In the genomic region with DNA sequence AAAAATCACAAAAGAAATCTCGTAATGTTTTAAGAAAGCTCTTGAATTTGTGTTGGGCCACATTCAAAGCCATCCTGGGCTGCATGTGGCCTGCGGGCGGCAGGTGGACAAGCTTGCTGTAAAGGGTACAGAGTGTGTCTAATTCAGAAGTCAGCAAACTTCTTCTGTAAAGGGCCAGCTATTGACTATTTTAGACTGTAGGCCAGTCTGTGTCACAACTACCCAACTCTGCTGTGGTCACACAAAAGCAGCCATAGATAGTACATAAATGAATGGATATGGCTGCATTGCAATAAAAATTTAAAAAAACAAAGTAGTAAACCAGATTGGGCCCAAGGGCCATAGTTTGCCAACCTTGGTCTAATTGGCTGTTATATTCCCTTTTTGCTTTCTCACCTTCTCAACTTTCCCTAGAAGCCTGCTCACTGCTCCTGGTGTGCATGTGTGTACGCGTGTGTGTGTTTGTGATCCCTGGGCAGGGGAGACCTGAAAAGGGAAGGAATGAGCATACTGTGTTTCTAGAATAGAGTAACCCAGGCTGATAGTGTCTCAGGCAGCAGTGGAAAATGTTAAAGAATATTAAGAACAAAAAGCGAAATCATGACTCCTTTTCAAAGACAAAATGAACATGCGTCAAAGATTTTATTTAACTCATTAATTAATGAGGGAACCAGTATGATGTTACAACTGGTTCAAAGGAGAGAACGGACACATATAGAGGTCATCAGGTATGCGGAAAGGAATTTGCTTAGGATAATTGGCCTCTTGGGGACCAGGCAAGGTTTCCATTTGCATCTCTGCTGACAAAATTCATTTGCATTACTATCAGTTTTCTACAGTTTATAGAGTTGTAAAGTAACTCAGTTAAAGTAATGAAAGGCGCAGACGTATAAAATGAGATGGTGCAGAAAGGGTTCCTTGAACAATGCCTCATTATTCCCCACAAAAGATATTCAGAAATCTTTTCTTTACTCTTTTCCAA, we compare ENCODE assay signal across 17 cellular contexts.
DNase-seq lines count a peak whose midpoint lies in the region; ATAC-seq, FAIRE-seq and TF ChIP-seq lines count a peak whose summit lies in the region.
"Had no signal": no experiment of that assay in that cellular context is flagged by ENCODE, and none has a peak within 500 bp of the region (broad histone marks: within the 10 kb centered on the region; RNA-seq: fewer than 3 reads in every experiment).

No MANE protein-coding gene starts in this region.

- peak overlapping the region; percentile 68 for H4K5ac ChIP-seq in H1 (ENCODE audit: insufficient read length, low read depth, low read length)

- H3K9me3 ChIP-seq in HUES64 (ENCODE audit: insufficient read depth, low read depth, low read length) (no peaks in the 10 kb centered on the region), H1 (ENCODE audit: insufficient read depth in 2 of 2, low read depth in 1 of 2, low read length in 1 of 2) (no peaks in the 10 kb centered on the region)
- H3K9me3 ChIP-seq: SK-N-SH had no signal

- no peak for TF ChIP-seq CTCF in GM23338 (conservative IDR thresholded peaks at IDR 0.05; ENCODE audit: low read depth in 2 of 2)
- no peak for TF ChIP-seq CTCF in H1 (IDR thresholded peaks at IDR 0.05; ENCODE audit: control extremely low read depth in 1 of 3, insufficient read depth in 1 of 3, low read depth in 1 of 3, low read length in 3 of 3)

- H3K27me3 Mint-ChIP-seq in GM23338 (ENCODE audit: insufficient read depth, low read depth, poor library complexity): peaks cover 9% of the 10 kb centered on the region

- no peaks in the 10 kb centered on the region for H3K79me2 ChIP-seq in GM23338 (replicated peaks; ENCODE audit: insufficient read depth)
- no peaks in the 10 kb centered on the region for H3K79me2 ChIP-seq in H1 (ENCODE audit: control insufficient read depth in 1 of 2, insufficient read depth in 2 of 2, low read length in 2 of 2)

- 51% methylated on average over 9 of the region's 11 CpGs for WGBS in HUES64
- 22% methylated on average over 10 of the region's 11 CpGs; no CpG with 5 or more reads in 1 of the 2 experiments for WGBS in H1 (ENCODE audit: extremely low coverage in 1 of 2, insufficient coverage in 1 of 2, insufficient read length in 1 of 2, insufficient replicate concordance in 2 of 2, low coverage in 1 of 2, low lambda C conversion rate in 2 of 2, missing lambda C conversion rate in 1 of 2), 2 experiments

- peaks cover 44% of the 10 kb centered on the region for H3K4me1 Mint-ChIP-seq in GM23338

- peak overlapping the region; percentile 95; the same call in 1 of the 2 replicates for H2BK5ac ChIP-seq in H1 (ENCODE audit: low read depth, low read length)

- peaks cover 4% of the 10 kb centered on the region for H3K9me2 ChIP-seq in GM23338 (ENCODE audit: insufficient read depth)
- H3K9me2 ChIP-seq: SK-N-SH had no signal

- peak overlapping the region; percentile 98 for H3K18ac ChIP-seq in H1 (ENCODE audit: extremely low read depth, low read length)

- H4K91ac ChIP-seq in H1 (replicated peaks; ENCODE audit: insufficient read length, low read length): peak overlapping the region; percentile 95

- H4K8ac ChIP-seq in H1 (ENCODE audit: extremely low read depth, insufficient read depth, low read length): no peak overlapping the region

- H3K9me3 Mint-ChIP-seq in GM23338: peaks cover 3% of the 10 kb centered on the region; the same call in 1 of the 3 replicates

- CTCF ChIA-PET in H1 (lab: Charles Lee; ENCODE audit: partially characterized antibody): interaction anchor here (0.6 to 1.5 kb wide), 6 partner anchors 11 to 1237 kb away, joined by 3 to 4 read pairs (median 3); no protein-coding TSS in a partner anchor

- H2AFZ ChIP-seq in GM23338 (no peak overlapping the region), H1 (ENCODE audit: low read length) (no peak overlapping the region)
- H2AFZ ChIP-seq: PC-9 had no signal

- no peak overlapping the region for H3K14ac ChIP-seq in H1 (ENCODE audit: insufficient read length)

- TF ChIP-seq EP300 in H1 (IDR thresholded peaks at IDR 0.05; ENCODE audit: borderline replicate concordance in 1 of 2, low read depth in 2 of 2, low read length in 2 of 2): no peak

- H3K23ac ChIP-seq in H1 (ENCODE audit: insufficient read length): no peak overlapping the region

- peak overlapping the region; percentile 32; the same call in 1 of the 3 replicates for H3K4me3 Mint-ChIP-seq in GM23338

- H4K20me1 ChIP-seq in GM23338 (replicated peaks; ENCODE audit: insufficient read depth) (no peaks in the 10 kb centered on the region), H1 (replicated peaks in 1 of 2; ENCODE audit: control insufficient read depth in 1 of 2, insufficient read depth in 2 of 2, low read length in 2 of 2) (no peaks in the 10 kb centered on the region)

- POLR2A ChIA-PET in H1 (lab: Charles Lee; ENCODE audit: partially characterized antibody): interaction anchor here (0.9 to 1.5 kb wide), 3 partner anchors 9 to 15 kb away, joined by 3 to 6 read pairs (median 3); no protein-coding TSS in a partner anchor

- no peaks in the 10 kb centered on the region for H3K79me1 ChIP-seq in H1 (ENCODE audit: low read depth, low read length)

- peak; percentile 66 for FAIRE-seq in H1 (lab: Jason Lieb, UNC)
- FAIRE-seq: A204.1, G401.6, GM12891 had no signal

- H3K27me3 ChIP-seq in GM23338 (ENCODE audit: insufficient read depth) (no peaks in the 10 kb centered on the region), HUES64 (ENCODE audit: insufficient read depth, low read length) (no peaks in the 10 kb centered on the region), H1 (replicated peaks in 1 of 4; ENCODE audit: control insufficient read depth in 3 of 4, extremely low read depth in 1 of 4, insufficient read depth in 3 of 4, low read length in 3 of 4) (no peaks in the 10 kb centered on the region)

- H2BK15ac ChIP-seq in H1 (ENCODE audit: low read length): no peak overlapping the region

- no peaks in the 10 kb centered on the region for H3K23me2 ChIP-seq in H1 (ENCODE audit: low read depth, low read length)

- H3K4me2 ChIP-seq in GM23338: peak overlapping the region; percentile 33
- H3K4me2 ChIP-seq in H1 (ENCODE audit: insufficient read depth in 1 of 2, low read depth in 2 of 2, low read length in 2 of 2): peak overlapping the region; percentile 39 to 43
- H3K4me2 ChIP-seq: PC-9, SK-N-SH had no signal

- ATAC-seq in GM23338 (peak; percentile 87), left colon (peak; percentile 77), GM19455 (IDR thresholded peaks at IDR 0.05; ENCODE audit: unreplicated experiment) (no peak)

- no peaks in the 10 kb centered on the region for H3F3A ChIP-seq in GM23338 (replicated peaks; ENCODE audit: low read depth)

- H3K27ac ChIP-seq in GM23338 (ENCODE audit: low read depth) (peak overlapping the region; percentile 92), HUES64 (ENCODE audit: low read depth, low read length) (peak overlapping the region; percentile 93), H1 (ENCODE audit: low read depth, low read length) (peak overlapping the region; percentile 8; the same call in 1 of the 2 replicates)
- H3K27ac ChIP-seq: HL-60, PC-9 had no signal

- DNase-seq in GM23338 (ENCODE audit: low spot score) (peak; percentile 65), H1 (ENCODE audit: low read depth in 1 of 2, low spot score in 2 of 2) (no peak), left colon (no peak), globus pallidus (ENCODE audit: low spot score) (no peak), NCI-H2196 treated with DMSO at 0.1 percent for 48 hours (lab: John Stamatoyannopoulos, UW; ENCODE audit: unreplicated experiment) (no peak), T1000 (lab: John Stamatoyannopoulos, UW) (no peak)
- DNase-seq: Calu3, Kasumi-1, NCI-H2029 treated with DMSO at 0.1 percent for 48 hours, PC-9, SK-N-SH had no signal

- peak overlapping the region; percentile 96 for H3K27ac Mint-ChIP-seq in GM23338

- H3K36me3 ChIP-seq in GM23338 (ENCODE audit: insufficient read depth) (no peaks in the 10 kb centered on the region), HUES64 (ENCODE audit: insufficient read depth, low read length) (no peaks in the 10 kb centered on the region), H1 (ENCODE audit: control insufficient read depth in 2 of 4, insufficient read depth in 4 of 4, low read length in 3 of 4) (no peaks in the 10 kb centered on the region)

- H3K4me3 ChIP-seq in GM23338 (no peak overlapping the region), HUES64 (ENCODE audit: low read length) (no peak overlapping the region), H1 (ENCODE audit: extremely low read depth in 1 of 4, insufficient read depth in 2 of 4, low read depth in 3 of 4, low read length in 4 of 4) (peak overlapping the region in 1 of 4 experiments; percentile 32; a peak in 1 of 8 replicates)
- H3K4me3 ChIP-seq: PC-9 had no signal

- H2BK12ac ChIP-seq in H1 (ENCODE audit: low read depth, low read length): peak overlapping the region; percentile 92; the same call in 1 of the 2 replicates

- H3K56ac ChIP-seq in H1 (replicated peaks; ENCODE audit: insufficient read length, low read depth, low read length): peak overlapping the region; percentile 63

- no peak for TF ChIP-seq RAD21 in H1 (IDR thresholded peaks at IDR 0.05 in 1 of 2, conservative IDR thresholded peaks at IDR 0.05 in 1 of 2; ENCODE audit: low read depth in 2 of 2, low read length in 2 of 2)

- peaks cover 27% of the 10 kb centered on the region for H3K4me1 ChIP-seq in GM23338 (ENCODE audit: insufficient read depth)
- H3K4me1 ChIP-seq in HUES64 (ENCODE audit: insufficient read depth, low read length): peaks cover 36% of the 10 kb centered on the region
- H3K4me1 ChIP-seq in H1 (replicated peaks in 1 of 4; ENCODE audit: control insufficient read depth in 3 of 4, insufficient read depth in 4 of 4, low read length in 3 of 4): peaks cover 9 to 21% (median 17%) of the 10 kb centered on the region in 4 experiments; a peak in 5 of 7 replicates

- peak overlapping the region; percentile 28; the same call in 1 of the 2 replicates for H3K9ac ChIP-seq in HUES64 (ENCODE audit: low read depth, low read length)
- no peak overlapping the region; a peak in 1 of 7 replicates for H3K9ac ChIP-seq in H1 (replicated peaks in 1 of 4; ENCODE audit: extremely low read depth in 1 of 4, low read depth in 3 of 4, low read length in 3 of 4)
- H3K9ac ChIP-seq: SK-N-SH had no signal

- peak overlapping the region; percentile 55 for H3K4ac ChIP-seq in H1 (replicated peaks; ENCODE audit: insufficient read length, low read depth, low read length)

- H3K36me3 Mint-ChIP-seq in GM23338 (ENCODE audit: low read depth): peaks cover 14% of the 10 kb centered on the region

- H2BK120ac ChIP-seq in H1 (replicated peaks; ENCODE audit: low read depth, low read length): peak overlapping the region; percentile 96

- peak overlapping the region; percentile 98 for H2AK5ac ChIP-seq in H1 (ENCODE audit: low read depth, low read length)

- intact Hi-C loops in left colon (cut with DNase I, micrococcal nuclease): no loop called here

- H2BK20ac ChIP-seq in H1 (ENCODE audit: low read length): peak overlapping the region; percentile 100

- no peak for TF ChIP-seq POLR2A in H1 (IDR thresholded peaks at IDR 0.05; ENCODE audit: control extremely low read depth in 1 of 2, low read depth in 2 of 2, low read length in 2 of 2)

TF ChIP-seq in GM23338, 12 proteins besides CTCF, POLR2A, EP300 and RAD21 (continues in another document):
- TF ChIP-seq NANOG (IDR thresholded peaks at IDR 0.05; ENCODE audit: borderline replicate concordance): no peak; the same call in 1 of the 2 replicates
- no peak for TF ChIP-seq ZNF114 (CRISPR knock-in tag; IDR thresholded peaks at IDR 0.05)

Comparison
In these comparisons a context has a peak if more than half of its experiments do, and no peak if none do; other contexts are left out.
1. H3K27ac ChIP-seq: peak in every context shown above with its lines; median percentile 93 in HUES64; 92 in GM23338; 8 in H1.